Comparison of ENCODE assay signal across 22 cellular contexts in genomic region chr7:43703573-43703972, GRCh38.
"Had no signal": no experiment of that assay in that cellular context is flagged by ENCODE, and none has a peak within 500 bp of the region (broad histone marks: within the 10 kb centered on the region; RNA-seq: fewer than 3 reads in every experiment).

No MANE protein-coding gene starts in this region.

- H3K4me3 ChIP-seq: MG63 had no signal

- H3K9me3 ChIP-seq: SK-N-SH had no signal

- H3K9ac ChIP-seq: SK-N-SH had no signal

- H3K27ac ChIP-seq: HL-60, RWPE1 had no signal

- DNase-seq: Karpas-422; MG63; NCI-H1092 treated with DMSO at 0.1 percent for 48 hours; NCI-H1436; NCI-H187; NCI-H2029; NCI-H2081 treated with DMSO at 0.1 percent for 48 hours; NCI-H2171; NCI-H226; NCI-H446; NCI-H510A; NCI-H524 treated with DMSO at 0.1 percent for 48 hours; NCI-H69; NCI-H774; NK-92 treated with Interleukin-12 subunit alpha and Interleukin-12 subunit beta, amount 100 ng/mL, for 24 hours; PC-3; SHP77; SK-N-SH; SW 1271 had no signal

- ATAC-seq: Panc1, PC-3 had no signal

- H3K4me2 ChIP-seq: SK-N-SH had no signal

- H3K27me3 ChIP-seq: MG63 had no signal

- H3K9me2 ChIP-seq: SK-N-SH had no signal
